ENCODE assay signal across 11 cellular contexts in the genomic region with DNA sequence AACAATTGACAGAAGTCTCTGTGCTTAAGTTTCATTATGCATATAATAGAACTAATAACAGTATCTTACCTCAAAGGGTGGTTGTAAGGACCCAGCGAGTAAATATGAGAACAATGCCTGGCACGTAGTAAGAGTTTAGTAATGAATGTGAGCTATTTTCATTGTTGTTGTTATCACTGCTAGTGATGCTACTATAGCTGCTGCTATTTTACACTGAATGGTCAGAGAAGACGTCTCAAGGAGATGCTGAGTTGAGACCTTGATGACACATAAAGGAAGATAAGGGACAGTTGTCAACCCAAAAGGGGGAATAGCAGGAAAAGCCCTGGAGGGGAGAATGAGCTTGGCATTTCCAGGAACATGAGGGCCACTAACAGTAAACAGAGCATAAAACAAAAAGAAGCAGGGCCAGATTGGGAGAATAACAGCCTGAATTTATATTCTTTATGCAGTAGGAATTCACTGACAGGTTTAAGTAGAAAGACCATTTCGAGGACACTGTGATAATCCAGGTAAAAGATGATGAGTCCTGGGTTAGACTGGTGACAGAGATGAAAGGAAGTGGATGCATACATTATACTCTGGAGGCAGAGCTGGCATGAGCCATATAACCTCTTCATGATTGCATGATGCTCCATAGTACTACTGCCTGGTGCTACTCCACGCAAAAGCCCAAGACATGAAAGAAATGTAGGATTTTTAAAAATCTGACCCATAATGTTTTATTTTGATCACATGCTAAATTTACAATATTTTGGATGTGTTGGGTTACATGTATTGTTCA. TPM values are rescaled to one million over a fixed set of nuclear protein-coding genes. Genes with fewer than 3 reads are reported as not detected.
A peak's percentile ranks its signal among the peaks of the same experiment; 100 is the strongest.
DNase-seq lines count a peak whose midpoint lies in the region; ATAC-seq and TF ChIP-seq lines count a peak whose summit lies in the region.
"Had no signal": no experiment of that assay in that cellular context is flagged by ENCODE, and none has a peak within 500 bp of the region (broad histone marks: within the 10 kb centered on the region; RNA-seq: fewer than 3 reads in every experiment).

No MANE protein-coding gene starts in this region.

- TF ChIP-seq CTCF in CD8-positive, alpha-beta T cell (IDR thresholded peaks at IDR 0.05), result no peak
- no peak for TF ChIP-seq CTCF in OCI-LY7 (conservative IDR thresholded peaks at IDR 0.05; ENCODE audit: low read length)
- TF ChIP-seq CTCF in Calu3 (IDR thresholded peaks at IDR 0.05; ENCODE audit: unreplicated experiment), result no peak

- peak overlapping the region; percentile 9 for H3K27ac Mint-ChIP-seq in CD8-positive, alpha-beta T cell
- H3K27ac Mint-ChIP-seq in Calu3 (ENCODE audit: unreplicated experiment), result no peak overlapping the region

- no peak for ATAC-seq in CD8-positive, alpha-beta T cell
- ATAC-seq in GM18909 (IDR thresholded peaks at IDR 0.05; ENCODE audit: poor library complexity, unreplicated experiment) (peak; percentile 53), HG02840 (IDR thresholded peaks at IDR 0.05; ENCODE audit: low FRiP score, unreplicated experiment) (peak; percentile 56), aorta (ENCODE audit: low FRiP score) (no peak)

- H4K20me1 ChIP-seq in OCI-LY7 (ENCODE audit: insufficient read depth, low read length), result peaks cover 4% of the 10 kb centered on the region; the same call in 1 of the 2 replicates

- no peaks in the 10 kb centered on the region for H3K9me3 ChIP-seq in CD8-positive, alpha-beta T cell (ENCODE audit: low read length)
- no peaks in the 10 kb centered on the region for H3K9me3 ChIP-seq in OCI-LY7 (ENCODE audit: low read length)
- H3K9me3 ChIP-seq in aorta (ENCODE audit: control insufficient read depth, low read length), result no peaks in the 10 kb centered on the region

- CTCF ChIA-PET in CD8-positive, alpha-beta T cell (lab: Charles Lee), result interaction anchor here (1.1 kb wide), 1 partner anchor 66 kb away, joined by 3 read pairs; no protein-coding TSS in a partner anchor
- CTCF ChIA-PET in OCI-LY7 (lab: Charles Lee; ENCODE audit: unreplicated experiment), result interaction anchor here (1.0 kb wide), 1 partner anchor 13 kb away, joined by 3 read pairs; no protein-coding TSS in a partner anchor
- CTCF ChIA-PET in Calu3 (lab: Charles Lee), result no interaction called here

- peaks cover 100% of the 10 kb centered on the region for H3K79me2 ChIP-seq in OCI-LY7 (ENCODE audit: insufficient read depth, low read depth, low read length)

- no peaks in the 10 kb centered on the region for H3K27me3 Mint-ChIP-seq in CD8-positive, alpha-beta T cell (ENCODE audit: low read depth)
- no peaks in the 10 kb centered on the region for H3K27me3 Mint-ChIP-seq in Calu3 (ENCODE audit: unreplicated experiment)
- H3K27me3 Mint-ChIP-seq: brain; CD4-positive, alpha-beta memory T cell had no signal

- no peak overlapping the region for H3K4me3 ChIP-seq in CD8-positive, alpha-beta T cell (ENCODE audit: low read depth, low read length)
- H3K4me3 ChIP-seq in OCI-LY7 (ENCODE audit: low read depth, low read length, poor library complexity, severe bottlenecking), result peak overlapping the region; percentile 18
- no peak overlapping the region for H3K4me3 ChIP-seq in aorta (ENCODE audit: low read length in 2 of 2)

- no peaks in the 10 kb centered on the region for H3K9me2 ChIP-seq in OCI-LY7 (ENCODE audit: insufficient read depth, low read length)

- H3K27me3 ChIP-seq in CD8-positive, alpha-beta T cell (ENCODE audit: insufficient read depth, low read length), result no peaks in the 10 kb centered on the region
- H3K27me3 ChIP-seq in aorta (ENCODE audit: control insufficient read depth in 1 of 2, insufficient read depth in 2 of 2, low read length in 1 of 2), result no peaks in the 10 kb centered on the region

- H3K4me3 Mint-ChIP-seq in CD8-positive, alpha-beta T cell, result no peak overlapping the region
- no peak overlapping the region for H3K4me3 Mint-ChIP-seq in Calu3 (ENCODE audit: low read depth, unreplicated experiment)
- H3K4me3 Mint-ChIP-seq: brain; CD4-positive, alpha-beta memory T cell had no signal

- BruUV-seq in OCI-LY7 (replicated peaks; lab: Mats Ljungman, UMichigan) (no TSS peak), Calu3 (replicated peaks; lab: Mats Ljungman, UMichigan) (no TSS peak)

- no peaks in the 10 kb centered on the region for H3K9me3 Mint-ChIP-seq in CD8-positive, alpha-beta T cell
- peaks cover 3% of the 10 kb centered on the region for H3K9me3 Mint-ChIP-seq in Calu3 (ENCODE audit: low read depth, unreplicated experiment)
- H3K9me3 Mint-ChIP-seq: brain had no signal

- peak overlapping the region; percentile 53 for H3K4me2 ChIP-seq in OCI-LY7 (ENCODE audit: low read length)

- DNase-seq in CD8-positive, alpha-beta T cell, result no peak
- DNase-seq in OCI-LY7 (ENCODE audit: low spot score), result no peak
- DNase-seq in aorta, result no peak
- no peak for DNase-seq in Calu3
- no peak for DNase-seq in NK-92 (lab: John Stamatoyannopoulos, UW; ENCODE audit: unreplicated experiment)
- DNase-seq in NCI-H510A treated with DMSO at 0.1 percent for 48 hours (lab: John Stamatoyannopoulos, UW), result no peak
- DNase-seq: CD4-positive, alpha-beta memory T cell; midbrain had no signal

- POLR2A ChIA-PET in CD8-positive, alpha-beta T cell (lab: Charles Lee), result interaction anchor here (1.2 kb wide), 1 partner anchor 23 kb away, joined by 6 read pairs; a partner anchor contains a TSS
- POLR2A ChIA-PET in OCI-LY7 (lab: Charles Lee), result interaction anchor here (0.7 to 3.4 kb wide), 14 partner anchors 8 to 42 kb away, joined by 3 to 35 read pairs (median 4); a partner anchor contains a TSS

- H3K27ac ChIP-seq in CD8-positive, alpha-beta T cell (ENCODE audit: low read depth, low read length), result no peak overlapping the region
- H3K27ac ChIP-seq in OCI-LY7 (ENCODE audit: low read depth, low read length, poor library complexity, severe bottlenecking) (peak overlapping the region; percentile 33), aorta (ENCODE audit: low read depth in 1 of 2, low read length in 2 of 2) (no peak overlapping the region)

- H2AFZ ChIP-seq in OCI-LY7 (ENCODE audit: low read length), result no peak overlapping the region

- H3K36me3 ChIP-seq in CD8-positive, alpha-beta T cell (ENCODE audit: insufficient read depth, low read length), result no peaks in the 10 kb centered on the region
- peaks cover 65% of the 10 kb centered on the region for H3K36me3 ChIP-seq in OCI-LY7 (ENCODE audit: insufficient read depth, low read length)
- H3K36me3 ChIP-seq in aorta (ENCODE audit: control insufficient read depth in 1 of 2, insufficient read depth in 2 of 2, low read length in 1 of 2), result no peaks in the 10 kb centered on the region

- H3K36me3 Mint-ChIP-seq in CD8-positive, alpha-beta T cell, result peaks cover 3% of the 10 kb centered on the region
- H3K36me3 Mint-ChIP-seq in Calu3 (ENCODE audit: insufficient read depth, unreplicated experiment), result no peaks in the 10 kb centered on the region
- H3K36me3 Mint-ChIP-seq: brain had no signal

- peaks cover 92% of the 10 kb centered on the region for H3K4me1 Mint-ChIP-seq in CD8-positive, alpha-beta T cell (ENCODE audit: low read depth)
- no peaks in the 10 kb centered on the region for H3K4me1 Mint-ChIP-seq in Calu3 (ENCODE audit: low read depth, unreplicated experiment)

- 82 to 88% methylated on average over 5 of the region's 5 CpGs for WGBS in aorta, 2 donors

- intact Hi-C loops in CD8-positive, alpha-beta T cell (cut with DNase I, micrococcal nuclease), result loop anchor here in 1 of 2 experiments (2.0 kb wide), 1 partner anchor 15 kb away; no protein-coding TSS in a partner anchor
- intact Hi-C loops in OCI-LY7 (cut with micrococcal nuclease; ENCODE audit: unreplicated experiment) (no loop called here), aorta (cut with DNase I) (no loop called here), Calu3 (cut with micrococcal nuclease; ENCODE audit: unreplicated experiment) (no loop called here)

- peaks cover 88% of the 10 kb centered on the region for H3K4me1 ChIP-seq in CD8-positive, alpha-beta T cell (ENCODE audit: insufficient read depth, low read length)
- H3K4me1 ChIP-seq in OCI-LY7 (ENCODE audit: insufficient read depth, low read length, poor library complexity, severe bottlenecking), result peaks cover 99% of the 10 kb centered on the region
- no peaks in the 10 kb centered on the region for H3K4me1 ChIP-seq in aorta (ENCODE audit: control insufficient read depth in 1 of 2, insufficient read depth in 2 of 2, low read length in 2 of 2)

RNA-seq across cellular contexts. Expression of a gene that starts 23.1 kb away (rescaled TPM):
- 100 to 1,000 TPM; 130 to 134 TPM for total RNA-seq in CD8-positive, alpha-beta T cell
- total RNA-seq in OCI-LY7 (2014; rRNA removed; shearing (Covaris generic)), result 76.7 and 80.0 TPM in 2 replicates
- 141 and 149 TPM in 2 replicates for total RNA-seq in OCI-LY7 (2022)
- total RNA-seq in aorta, result 10 to 100 TPM; 11.6 to 13.2 TPM
- 1 to 10 TPM in 1 of 2 donors, under 1 TPM in 1; 0.38 to 1.8 TPM for polyA plus RNA-seq in aorta
- total RNA-seq in Calu3 (2022), result 0.73 and 0.76 TPM in 2 replicates

Comparison
In these comparisons a context has a peak if more than half of its experiments do, and no peak if none do; other contexts are left out.
1. ATAC-seq: peak in GM18909 (single experiment) and HG02840 (single experiment); none in CD8-positive, alpha-beta T cell (single experiment) and aorta (single experiment).
2. RNA of a gene that starts 23.1 kb away (total RNA-seq): 76.7 to 149 TPM in OCI-LY7 and 130 to 134 TPM in CD8-positive, alpha-beta T cell; 11.6 to 13.2 TPM in aorta and 0.73 to 0.76 TPM in Calu3; every median in the first group is over 4 times any median in the second.